In genomic region chr22:15509967-15510366, GRCh38 we compare ENCODE assay signal across 4 cellular contexts. TPM values are rescaled to one million over a fixed set of nuclear protein-coding genes. Genes with fewer than 3 reads are reported as not detected.
"Had no signal": no experiment of that assay in that cellular context is flagged by ENCODE, and none has a peak within 500 bp of the region (broad histone marks: within the 10 kb centered on the region; RNA-seq: fewer than 3 reads in every experiment).

No MANE protein-coding gene starts in this region.

RNA-seq across cellular contexts. Expression of gene OR11H1, which starts 18.0 kb away (rescaled TPM):
- total RNA-seq: LHCN-M2, M059J, MCF 10A, NCI-H460 had no signal
